Comparison of ENCODE assay signal across 12 cellular contexts in genomic region chr17:39782481-39782880, GRCh38. TPM values are rescaled to one million over a fixed set of nuclear protein-coding genes. Genes with fewer than 3 reads are reported as not detected.
DNase-seq lines count a peak whose midpoint lies in the region; ATAC-seq and TF ChIP-seq lines count a peak whose summit lies in the region.
"Had no signal": no experiment of that assay in that cellular context is flagged by ENCODE, and none has a peak within 500 bp of the region (broad histone marks: within the 10 kb centered on the region; RNA-seq: fewer than 3 reads in every experiment).

No MANE protein-coding gene starts in this region.

- no peaks in the 10 kb centered on the region for H3K27me3 Mint-ChIP-seq in T-helper 17 cell
- H3K27me3 Mint-ChIP-seq in immature natural killer cell (ENCODE audit: low read depth in 3 of 3): peaks cover 0 to 6% (median 0%) of the 10 kb centered on the region in 3 donors

- peaks cover 12% of the 10 kb centered on the region for H3K36me3 Mint-ChIP-seq in T-helper 17 cell (ENCODE audit: low read depth)
- peaks cover 20 to 30% (median 25%) of the 10 kb centered on the region in 3 donors for H3K36me3 Mint-ChIP-seq in immature natural killer cell

- H3K27ac ChIP-seq in C4-2B: peak overlapping the region; percentile 34; the same call in 1 of the 2 replicates
- H3K27ac ChIP-seq: suprapubic skin had no signal

- H3K27ac Mint-ChIP-seq in T-helper 17 cell (peak overlapping the region; percentile 91), immature natural killer cell (peak overlapping the region; percentile 91 to 98 (median 94))

- DNase-seq in HPDE6-E6E7 (ENCODE audit: extremely low spot score) (peak; percentile 79), T-helper 17 cell (no peak), immature natural killer cell (no peak), NCI-H1694 treated with DMSO at 0.1 percent for 48 hours (lab: John Stamatoyannopoulos, UW) (no peak), epidermal melanocyte (ENCODE audit: insufficient read length, low spot score) (no peak), GM20000 (ENCODE audit: low spot score) (no peak), GM03348 (ENCODE audit: low spot score) (no peak)
- DNase-seq: activated CD4-positive, alpha-beta T cell treated with anti-CD3 and anti-CD28 coated beads for 4 hours; NCI-H82; stimulated activated CD4-positive, alpha-beta T cell treated with anti-CD3 and anti-CD28 coated beads, Interleukin-1b, Interleukin-23, amount 100 ng/mL, for 48 hours had no signal

- H3K9me3 ChIP-seq in T-helper 17 cell (ENCODE audit: control insufficient read depth, low read length, poor library complexity, severe bottlenecking): no peaks in the 10 kb centered on the region
- H3K9me3 ChIP-seq: suprapubic skin had no signal

- H3K4me3 Mint-ChIP-seq in T-helper 17 cell (no peak overlapping the region), immature natural killer cell (peak overlapping the region; percentile 41 to 79 (median 69))

- no peaks in the 10 kb centered on the region for H3K9me3 Mint-ChIP-seq in immature natural killer cell

- peaks cover 38% of the 10 kb centered on the region for H3K4me1 Mint-ChIP-seq in T-helper 17 cell
- peaks cover 76 to 89% of the 10 kb centered on the region in 2 donors for H3K4me1 Mint-ChIP-seq in immature natural killer cell

- TF ChIP-seq CTCF in C4-2B (conservative IDR thresholded peaks at IDR 0.05) (no peak), GM20000 (IDR thresholded peaks at IDR 0.05; ENCODE audit: extremely low read depth, missing control alignments) (no peak)

- ATAC-seq in T-helper 17 cell: no peak

RNA-seq across cellular contexts. Expression of gene GRB7, which starts 44.7 kb away (rescaled TPM):
- total RNA-seq in T-helper 17 cell: not detected
- not detected for polyA plus RNA-seq in immature natural killer cell

RNA-seq across cellular contexts. Expression of gene MIEN1, which starts 52.1 kb away (rescaled TPM):
- 10 to 100 TPM; 36.9 to 41.8 TPM for total RNA-seq in T-helper 17 cell
- polyA plus RNA-seq in immature natural killer cell: 100 to 1,000 TPM; 181 to 197 (median 181) TPM
